ENCODE assay signal across 8 cellular contexts in the genomic region with DNA sequence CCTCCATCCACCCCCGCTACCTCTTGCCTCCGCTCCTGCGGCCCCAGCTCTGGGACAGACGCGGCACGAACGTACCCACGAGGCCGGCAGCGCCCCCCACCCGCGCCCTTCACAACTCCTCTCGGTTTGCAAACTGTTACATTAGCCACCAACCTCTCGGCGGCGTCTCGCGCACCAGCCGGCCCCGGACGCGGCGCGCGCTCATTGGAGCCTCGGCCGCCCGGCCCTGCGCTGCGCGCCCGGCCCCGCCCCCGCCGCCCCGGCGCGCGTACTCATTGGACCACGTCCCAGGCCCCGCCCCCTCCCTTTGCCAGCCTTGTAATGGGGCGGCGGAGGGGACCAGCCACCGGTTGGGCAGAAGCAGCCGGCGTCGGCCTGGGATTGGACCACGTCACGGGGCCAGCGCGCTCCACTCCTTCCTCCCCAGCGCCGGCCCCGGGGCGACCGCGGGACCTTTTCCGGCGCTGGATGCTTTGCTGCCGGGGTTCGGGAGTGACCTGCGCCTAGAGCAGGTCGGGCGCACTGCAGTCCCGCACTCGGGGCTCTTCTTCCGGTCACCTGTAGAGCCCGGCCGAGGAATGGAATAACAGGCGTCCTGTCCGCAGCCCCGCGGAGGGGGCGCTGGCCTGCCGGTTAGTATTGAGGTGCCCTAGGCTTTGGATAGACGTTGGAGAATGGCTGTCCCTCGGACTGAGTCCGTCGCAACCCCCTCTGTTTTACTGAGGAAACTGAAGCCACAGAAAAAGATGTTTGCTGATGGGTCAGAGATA. TPM values are rescaled to one million over a fixed set of nuclear protein-coding genes. Genes with fewer than 3 reads are reported as not detected.
A peak's percentile ranks its signal among the peaks of the same experiment; 100 is the strongest.
DNase-seq lines count a peak whose midpoint lies in the region; ATAC-seq and TF ChIP-seq lines count a peak whose summit lies in the region.

TSS of gene HYOU1 (minus strand) at position 206 of the 770 bp plus-strand sequence. CDS start 1,045 bp downstream, outside the sequence.

- H3K36me3 Mint-ChIP-seq in chondrocyte (ENCODE audit: low read depth), result peaks cover 17% of the 10 kb centered on the region

- peak; percentile 98 for DNase-seq in Ammon's horn (ENCODE audit: low spot score)
- peak; percentile 98 for DNase-seq in NCI-H510A (lab: John Stamatoyannopoulos, UW)
- peak; percentile 99 for DNase-seq in activated CD4-positive, alpha-beta T cell treated with anti-CD3 and anti-CD28 coated beads for 24 hours (ENCODE audit: low read depth in 2 of 2)
- peak; percentile 99 for DNase-seq in chondrocyte (ENCODE audit: low spot score)
- peak; percentile 86 for DNase-seq in kidney glomerular epithelial cell (lab: John Stamatoyannopoulos, UW)
- DNase-seq in stimulated activated CD4-positive, alpha-beta T cell treated with anti-CD3 and anti-CD28 coated beads, Interleukin-1b, Interleukin-23, amount 100 ng/mL, for 1 hour (ENCODE audit: low read depth in 2 of 2), result peak; percentile 98

- ATAC-seq in HG03432 (IDR thresholded peaks at IDR 0.05; ENCODE audit: unreplicated experiment), result peak; percentile 91

- peak; percentile 81 for TF ChIP-seq POLR2A in GM19099 (IDR thresholded peaks at IDR 0.05; ENCODE audit: extremely low read depth, insufficient read length, low read depth)

- peak within 1 kb of the TSS; percentile 93 for H3K4me3 Mint-ChIP-seq in chondrocyte (ENCODE audit: unreplicated experiment)

- peak; percentile 61 for TF ChIP-seq CTCF in chondrocyte (IDR thresholded peaks at IDR 0.05)

- H3K4me1 Mint-ChIP-seq in chondrocyte (ENCODE audit: low read depth), result peaks cover 31% of the 10 kb centered on the region

- no peaks in the 10 kb centered on the region for H3K27me3 Mint-ChIP-seq in chondrocyte (ENCODE audit: low read depth)

- H3K27ac Mint-ChIP-seq in chondrocyte (ENCODE audit: unreplicated experiment), result peak within 1 kb of the TSS; percentile 99

- H3K9me3 Mint-ChIP-seq in chondrocyte (ENCODE audit: low read depth), result no peaks in the 10 kb centered on the region

RNA-seq across cellular contexts. Expression of gene HYOU1, which starts in this region (rescaled TPM):
- total RNA-seq in chondrocyte, result 213 to 227 TPM (median 214 TPM) in 3 replicates

Comparison
In these comparisons a context has a peak if more than half of its experiments do, and no peak if none do; other contexts are left out.
1. Peak in every context shown above with its lines: DNase-seq and ATAC-seq.